ENCODE assay signal across 8 cellular contexts in the genomic region with DNA sequence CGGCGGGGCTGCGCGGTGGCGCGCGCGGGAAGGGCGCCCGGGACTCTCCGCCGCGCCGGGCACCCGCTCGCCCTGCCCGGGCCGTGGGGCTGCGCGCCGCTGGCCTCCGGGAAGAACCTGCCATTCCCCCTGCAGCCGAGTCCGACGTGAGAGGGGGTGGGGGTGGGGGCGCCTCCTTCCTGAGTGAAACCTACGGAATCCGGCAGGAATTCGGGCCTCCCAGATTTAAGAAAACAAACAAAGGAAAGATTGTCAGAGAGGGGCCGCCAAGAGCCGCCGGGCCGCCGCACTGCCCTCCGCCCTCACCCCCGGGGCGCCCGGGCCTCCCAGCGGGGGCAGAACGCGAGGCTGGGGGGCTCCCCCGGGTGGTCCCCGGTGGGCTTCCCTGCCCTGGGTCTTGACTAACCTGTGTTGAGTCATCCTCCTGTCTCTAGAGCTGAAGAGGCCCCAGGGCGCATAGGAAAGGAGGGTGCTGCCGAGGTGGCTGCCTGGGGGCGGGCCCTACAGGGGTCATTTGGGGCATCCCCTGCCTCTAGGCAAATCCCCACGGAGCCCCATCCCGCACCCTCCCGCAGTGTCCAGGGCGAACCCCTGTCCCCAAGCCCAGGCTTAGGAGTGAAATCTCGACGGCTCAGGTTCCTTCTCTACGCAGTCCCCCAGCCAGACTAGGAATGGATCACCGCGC. TPM values are rescaled to one million over a fixed set of nuclear protein-coding genes. Genes with fewer than 3 reads are reported as not detected.
DNase-seq lines count a peak whose midpoint lies in the region; ATAC-seq, FAIRE-seq and TF ChIP-seq lines count a peak whose summit lies in the region.

No MANE protein-coding gene starts in this region.

- H3K9me3 ChIP-seq in A673 (ENCODE audit: low read depth, low read length, poor library complexity, severe bottlenecking) (no peaks in the 10 kb centered on the region), right atrium auricular region (no peaks in the 10 kb centered on the region), sigmoid colon (no peaks in the 10 kb centered on the region)

- no peak for TF ChIP-seq EP300 in sigmoid colon (IDR thresholded peaks at IDR 0.05)

- POLR2A ChIA-PET in A673 (lab: Charles Lee; ENCODE audit: low non-redundant PET) = no interaction called here
- POLR2A ChIA-PET in WTC11 (lab: Charles Lee) = no interaction called here

- TF ChIP-seq POLR2A in GM12891 (IDR thresholded peaks at IDR 0.05; ENCODE audit: low read depth, low read length) = no peak
- TF ChIP-seq POLR2A in sigmoid colon (IDR thresholded peaks at IDR 0.05) = no peak

- H3K4me3 ChIP-seq in A673 (ENCODE audit: low read depth, low read length, poor library complexity, severe bottlenecking) (peak overlapping the region; percentile 43), right atrium auricular region (peak overlapping the region; percentile 36 to 49), sigmoid colon (peak overlapping the region; percentile 21 to 49 (median 38))

- TF ChIP-seq CTCF in A673 (conservative IDR thresholded peaks at IDR 0.05; ENCODE audit: low read depth, low read length) (no peak), WTC11 (IDR thresholded peaks at IDR 0.05) (no peak), right atrium auricular region (IDR thresholded peaks at IDR 0.05) (no peak), sigmoid colon (IDR thresholded peaks at IDR 0.05) (no peak)

- H3K27ac ChIP-seq in A673 (ENCODE audit: low read depth, low read length, poor library complexity, severe bottlenecking) (peak overlapping the region; percentile 54), right atrium auricular region (peak overlapping the region; percentile 61 to 76), sigmoid colon (peak overlapping the region; percentile 73 to 91 (median 76))

- FAIRE-seq in GM12891 (lab: Jason Lieb, UNC) = no peak

- BruUV-seq in A673 (replicated peaks; lab: Mats Ljungman, UMichigan) = no TSS peak

- 1 to 3% methylated on average over 55 of the region's 55 CpGs for WGBS in sigmoid colon, 2 donors

- ATAC-seq in WTC11 = peak; percentile 6
- no peak for ATAC-seq in HG02642 (IDR thresholded peaks at IDR 0.05; ENCODE audit: poor library complexity, unreplicated experiment)

- H3K4me1 Mint-ChIP-seq in WTC11 = peaks cover 29% of the 10 kb centered on the region

- intact Hi-C loops in A673 (cut with micrococcal nuclease; ENCODE audit: unreplicated experiment) = no loop called here
- intact Hi-C loops in sigmoid colon (cut with DNase I) = loop anchor here (1.0 to 2.0 kb wide), 2 partner anchors 53 to 78 kb away; no protein-coding TSS in a partner anchor

- CTCF ChIA-PET in A673 (lab: Charles Lee) (no interaction called here), WTC11 (lab: Charles Lee) (interaction anchor here (0.6 to 2.4 kb wide), 5 partner anchors 9 to 655 kb away, joined by 3 to 13 read pairs (median 5); no protein-coding TSS in a partner anchor)

- DNase-seq in A673 (ENCODE audit: low spot score) = no peak
- DNase-seq in GM12891 (ENCODE audit: insufficient read length, low spot score) = peak; percentile 53
- DNase-seq in WTC11 (ENCODE audit: low spot score) = peak; percentile 40
- DNase-seq in right atrium auricular region (ENCODE audit: low spot score) = no peak
- DNase-seq in sigmoid colon = no peak
- DNase-seq in pons (ENCODE audit: low spot score) = no peak
- no peak for DNase-seq in NCI-H2227 (lab: John Stamatoyannopoulos, UW; ENCODE audit: unreplicated experiment)

- H3K27me3 ChIP-seq in A673 (replicated peaks; ENCODE audit: insufficient read depth, low read depth, low read length, poor library complexity) (no peaks in the 10 kb centered on the region), right atrium auricular region (no peaks in the 10 kb centered on the region), sigmoid colon (no peaks in the 10 kb centered on the region)

- peaks cover 91% of the 10 kb centered on the region for H3K27me3 Mint-ChIP-seq in WTC11 (ENCODE audit: low read depth)

- no peaks in the 10 kb centered on the region for H3K36me3 Mint-ChIP-seq in WTC11

- H3K4me1 ChIP-seq in A673 (ENCODE audit: insufficient read depth, low read length, poor library complexity, severe bottlenecking) (peaks cover 24% of the 10 kb centered on the region), right atrium auricular region (peaks cover 0 to 30% of the 10 kb centered on the region in 2 donors), sigmoid colon (peaks cover 0 to 41% (median 28%) of the 10 kb centered on the region in 4 donors)

- H3K36me3 ChIP-seq in A673 (ENCODE audit: insufficient read depth, low read length, poor library complexity, severe bottlenecking) = no peaks in the 10 kb centered on the region
- H3K36me3 ChIP-seq in right atrium auricular region = no peaks in the 10 kb centered on the region
- H3K36me3 ChIP-seq in sigmoid colon = no peaks in the 10 kb centered on the region

- no peak overlapping the region for H3K27ac Mint-ChIP-seq in WTC11

- peak overlapping the region; percentile 69 for H3K4me3 Mint-ChIP-seq in WTC11

- H3K9me3 Mint-ChIP-seq in WTC11 = no peaks in the 10 kb centered on the region

TF ChIP-seq in GM12891, 5 proteins besides CTCF, POLR2A, EP300 and RAD21:
- TF ChIP-seq TAF1 (IDR thresholded peaks at IDR 0.05; ENCODE audit: low read depth, low read length) (no peak), POLR2AphosphoS5 (IDR thresholded peaks at IDR 0.05; ENCODE audit: low read depth, low read length) (no peak), POU2F2 (IDR thresholded peaks at IDR 0.05; ENCODE audit: low read depth, low read length) (no peak), PAX5 (IDR thresholded peaks at IDR 0.05; ENCODE audit: insufficient read depth, low read length, severe bottlenecking) (no peak), SPI1 (IDR thresholded peaks at IDR 0.05; ENCODE audit: low read depth, low read length) (no peak)

TF ChIP-seq in WTC11, 78 proteins besides CTCF, POLR2A, EP300 and RAD21:
- peak; percentile 94 for TF ChIP-seq ZNF423 (CRISPR knock-in tag; IDR thresholded peaks at IDR 0.05)
- no peak for TF ChIP-seq CREM (CRISPR knock-in tag; IDR thresholded peaks at IDR 0.05)
- TF ChIP-seq ZNF232 (CRISPR knock-in tag; IDR thresholded peaks at IDR 0.05) = no peak
- TF ChIP-seq ZNF396 (CRISPR knock-in tag; IDR thresholded peaks at IDR 0.05; ENCODE audit: borderline replicate concordance) = no peak
- TF ChIP-seq NFE2L1 (CRISPR knock-in tag; IDR thresholded peaks at IDR 0.05) = no peak
- TF ChIP-seq, protein P1, sequence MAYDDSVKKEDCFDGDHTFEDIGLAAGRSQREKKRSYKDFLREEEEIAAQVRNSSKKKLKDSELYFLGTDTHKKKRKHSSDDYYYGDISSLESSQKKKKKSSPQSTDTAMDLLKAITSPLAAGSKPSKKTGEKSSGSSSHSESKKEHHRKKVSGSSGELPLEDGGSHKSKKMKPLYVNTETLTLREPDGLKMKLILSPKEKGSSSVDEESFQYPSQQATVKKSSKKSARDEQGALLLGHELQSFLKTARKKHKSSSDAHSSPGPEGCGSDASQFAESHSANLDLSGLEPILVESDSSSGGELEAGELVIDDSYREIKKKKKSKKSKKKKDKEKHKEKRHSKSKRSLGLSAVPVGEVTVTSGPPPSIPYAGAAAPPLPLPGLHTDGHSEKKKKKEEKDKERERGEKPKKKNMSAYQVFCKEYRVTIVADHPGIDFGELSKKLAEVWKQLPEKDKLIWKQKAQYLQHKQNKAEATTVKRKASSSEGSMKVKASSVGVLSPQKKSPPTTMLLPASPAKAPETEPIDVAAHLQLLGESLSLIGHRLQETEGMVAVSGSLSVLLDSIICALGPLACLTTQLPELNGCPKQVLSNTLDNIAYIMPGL (CRISPR knock-in tag; IDR thresholded peaks at IDR 0.05) = peak; percentile 67; the same call in 1 of the 2 replicates
- peak; percentile 23; the same call in 1 of the 2 replicates for TF ChIP-seq GABPB1 (CRISPR knock-in tag; IDR thresholded peaks at IDR 0.05)
TF ChIP-seq in WTC11: peak in this region for 3.

RNA-seq across cellular contexts. Expression of a gene that starts 42.2 kb away (rescaled TPM):
- total RNA-seq in A673 (2021) (53.9 and 56.7 TPM in 2 replicates), WTC11 (2021) (19.5 to 36.6 TPM (median 19.8 TPM) in 3 replicates), right atrium auricular region (10 to 100 TPM in 1 of 2 donors, 1 to 10 TPM in 1; 9.3 to 20.2 TPM), sigmoid colon (10 to 100 TPM in 1 of 4 donors, 1 to 10 TPM in 3; 4.1 to 14.1 (median 5.8) TPM)
- 18.2 TPM for polyA plus RNA-seq in GM12891 (2012; ENCODE audit: low read depth, missing spikeins)
- polyA plus RNA-seq in sigmoid colon = 10 to 100 TPM; 12.7 to 19.5 (median 15.6) TPM

Comparison
In these comparisons a context has a peak if more than half of its experiments do, and no peak if none do; other contexts are left out.
1. DNase-seq: peak in GM12891 (single experiment) and WTC11 (single experiment); none in A673 (single experiment), right atrium auricular region (single experiment), sigmoid colon (single experiment), pons (single experiment) and NCI-H2227 (single experiment).
2. Peak in every context shown above with its lines, with median percentiles within 50 percentile points of each other: H3K27ac ChIP-seq and H3K4me3 ChIP-seq.